In genomic region chr1:39205102-39205780, GRCh38 we compare ENCODE assay signal across 8 cellular contexts. TPM values are rescaled to one million over a fixed set of nuclear protein-coding genes. Genes with fewer than 3 reads are reported as not detected.
DNase-seq lines count a peak whose midpoint lies in the region; ATAC-seq lines count a peak whose summit lies in the region.

No MANE protein-coding gene starts in this region.

- peaks cover 33 to 67% (median 51%) of the 10 kb centered on the region in 4 donors for H3K4me1 Mint-ChIP-seq in CD4-positive, alpha-beta memory T cell
- peaks cover 46% of the 10 kb centered on the region for H3K4me1 Mint-ChIP-seq in stimulated activated effector memory CD8-positive, alpha-beta T cell treated with anti-CD3 and anti-CD28 coated beads, Interleukin-12 subunit alpha, Interleukin-12 subunit beta, amount 100 ng/mL, for 72 hours

- peak overlapping the region; percentile 90 to 99 (median 96) for H3K4me3 Mint-ChIP-seq in CD4-positive, alpha-beta memory T cell
- peak overlapping the region; percentile 78 for H3K4me3 Mint-ChIP-seq in stimulated activated effector memory CD8-positive, alpha-beta T cell treated with anti-CD3 and anti-CD28 coated beads, Interleukin-12 subunit alpha, Interleukin-12 subunit beta, amount 100 ng/mL, for 72 hours

- no peaks in the 10 kb centered on the region for H3K27me3 ChIP-seq in CD4-positive, alpha-beta memory T cell (ENCODE audit: insufficient read depth, low read length)
- no peaks in the 10 kb centered on the region for H3K27me3 ChIP-seq in effector memory CD4-positive, alpha-beta T cell (replicated peaks; ENCODE audit: control insufficient read depth, insufficient read depth, low read length, poor library complexity, severe bottlenecking)
- H3K27me3 ChIP-seq in mononuclear cell (ENCODE audit: insufficient read depth, low read length) = no peaks in the 10 kb centered on the region

- H3K27me3 Mint-ChIP-seq in CD4-positive, alpha-beta memory T cell = no peaks in the 10 kb centered on the region

- H3K9me3 Mint-ChIP-seq in CD4-positive, alpha-beta memory T cell = peaks cover 0 to 1% (median 0%) of the 10 kb centered on the region in 8 donors
- no peaks in the 10 kb centered on the region for H3K9me3 Mint-ChIP-seq in stimulated activated effector memory CD8-positive, alpha-beta T cell treated with anti-CD3 and anti-CD28 coated beads, Interleukin-12 subunit alpha, Interleukin-12 subunit beta, amount 100 ng/mL, for 72 hours

- CTCF ChIA-PET in CD4-positive, alpha-beta memory T cell (lab: Charles Lee; ENCODE audit: partially characterized antibody) = interaction anchor here (1.1 to 9.0 kb wide), 9 partner anchors 8 to 106 kb away, joined by 3 to 154 read pairs (median 6); no protein-coding TSS in a partner anchor

- POLR2A ChIA-PET in CD4-positive, alpha-beta memory T cell (lab: Charles Lee; ENCODE audit: partially characterized antibody) = interaction anchor here (0.6 to 7.1 kb wide), 19 partner anchors 7 to 1730 kb away, joined by 3 to 163 read pairs (median 6); no protein-coding TSS in a partner anchor

- peaks cover 9% of the 10 kb centered on the region in 2 donors for H3K36me3 Mint-ChIP-seq in CD4-positive, alpha-beta memory T cell
- peaks cover 33% of the 10 kb centered on the region for H3K36me3 Mint-ChIP-seq in stimulated activated effector memory CD8-positive, alpha-beta T cell treated with anti-CD3 and anti-CD28 coated beads, Interleukin-12 subunit alpha, Interleukin-12 subunit beta, amount 100 ng/mL, for 72 hours

- peaks cover 46% of the 10 kb centered on the region for H3K4me1 ChIP-seq in CD4-positive, alpha-beta memory T cell (ENCODE audit: insufficient read depth, low read length)
- H3K4me1 ChIP-seq in effector memory CD4-positive, alpha-beta T cell (ENCODE audit: control insufficient read depth, insufficient read depth, low read length, poor library complexity, severe bottlenecking) = peaks cover 22% of the 10 kb centered on the region
- peaks cover 29% of the 10 kb centered on the region for H3K4me1 ChIP-seq in mononuclear cell (ENCODE audit: insufficient read depth, low read length)

- in situ Hi-C loops in KBM-7 (cut with MboI; ENCODE audit: low pct_unique_long_range_greater_than_20kb, low sequenced_read_pairs) = no loop called here

- intact Hi-C loops in CD4-positive, alpha-beta memory T cell (cut with micrococcal nuclease) = loop anchor here (1.0 kb wide), 3 partner anchors 8 to 13 kb away; no protein-coding TSS in a partner anchor

- H3K4me3 ChIP-seq in CD4-positive, alpha-beta memory T cell (ENCODE audit: low read length in 2 of 2) = peak overlapping the region; percentile 55 to 63
- H3K4me3 ChIP-seq in effector memory CD4-positive, alpha-beta T cell (ENCODE audit: insufficient read depth, low read depth, low read length, poor library complexity, severe bottlenecking) = peak overlapping the region; percentile 60
- peak overlapping the region; percentile 48 for H3K4me3 ChIP-seq in mononuclear cell (ENCODE audit: low read length)

- H3K9me3 ChIP-seq in CD4-positive, alpha-beta memory T cell (ENCODE audit: control insufficient read depth in 1 of 2, low read length in 2 of 2) = no peaks in the 10 kb centered on the region
- H3K9me3 ChIP-seq in effector memory CD4-positive, alpha-beta T cell (ENCODE audit: control insufficient read depth, low read length) = no peaks in the 10 kb centered on the region
- H3K9me3 ChIP-seq in mononuclear cell (ENCODE audit: low read depth, low read length) = no peaks in the 10 kb centered on the region

- peak; percentile 97 for ATAC-seq in stimulated activated effector memory CD8-positive, alpha-beta T cell treated with anti-CD3 and anti-CD28 coated beads, Interleukin-12 subunit alpha, Interleukin-12 subunit beta, amount 100 ng/mL, for 72 hours
- ATAC-seq in HG03159 (IDR thresholded peaks at IDR 0.05; ENCODE audit: unreplicated experiment) = no peak
- no peak for ATAC-seq in HG03457 (IDR thresholded peaks at IDR 0.05; ENCODE audit: unreplicated experiment)

- no peaks in the 10 kb centered on the region for H3K36me3 ChIP-seq in CD4-positive, alpha-beta memory T cell (ENCODE audit: insufficient read depth, low read length)
- H3K36me3 ChIP-seq in effector memory CD4-positive, alpha-beta T cell (ENCODE audit: control insufficient read depth, insufficient read depth, low read length) = no peaks in the 10 kb centered on the region

- H3K27ac ChIP-seq in CD4-positive, alpha-beta memory T cell (ENCODE audit: low read depth, low read length) = peak overlapping the region; percentile 78
- H3K27ac ChIP-seq in effector memory CD4-positive, alpha-beta T cell (ENCODE audit: insufficient read depth, low read length, poor library complexity, severe bottlenecking) = peak overlapping the region; percentile 63

- peak overlapping the region; percentile 89 to 98 (median 94) for H3K27ac Mint-ChIP-seq in CD4-positive, alpha-beta memory T cell
- H3K27ac Mint-ChIP-seq in stimulated activated effector memory CD8-positive, alpha-beta T cell treated with anti-CD3 and anti-CD28 coated beads, Interleukin-12 subunit alpha, Interleukin-12 subunit beta, amount 100 ng/mL, for 72 hours = peak overlapping the region; percentile 94

- peak in 4 of 5 donors; percentile 30 to 78 (median 38) for DNase-seq in CD4-positive, alpha-beta memory T cell
- DNase-seq in KBM-7 = peak; percentile 84
- peak; percentile 69 to 80 for DNase-seq in activated CD4-positive, alpha-beta T cell treated with anti-CD3 and anti-CD28 coated beads, Interleukin-2, amount 50 U/mL, for 48 hours
- peak in 1 of 3 donors; percentile 25 for DNase-seq in effector memory CD4-positive, alpha-beta T cell
- DNase-seq in stimulated activated effector memory CD8-positive, alpha-beta T cell treated with anti-CD3 and anti-CD28 coated beads, Interleukin-12 subunit alpha, Interleukin-12 subunit beta, amount 100 ng/mL, for 72 hours (ENCODE audit: low spot score in 2 of 2) = peak; percentile 40 to 83

RNA-seq across cellular contexts. Expression of gene MACF1, which starts 0.7 kb away (rescaled TPM):
- 100 to 1,000 TPM; 329 to 387 TPM for total RNA-seq in CD4-positive, alpha-beta memory T cell
- 100 to 1,000 TPM in 1 of 2 donors, 1 to 10 TPM in 1; 6.8 to 114 TPM for polyA plus RNA-seq in CD4-positive, alpha-beta memory T cell
- total RNA-seq in mononuclear cell = 218 TPM
